8 cellular contexts compared by ENCODE assay signal in the genomic region with DNA sequence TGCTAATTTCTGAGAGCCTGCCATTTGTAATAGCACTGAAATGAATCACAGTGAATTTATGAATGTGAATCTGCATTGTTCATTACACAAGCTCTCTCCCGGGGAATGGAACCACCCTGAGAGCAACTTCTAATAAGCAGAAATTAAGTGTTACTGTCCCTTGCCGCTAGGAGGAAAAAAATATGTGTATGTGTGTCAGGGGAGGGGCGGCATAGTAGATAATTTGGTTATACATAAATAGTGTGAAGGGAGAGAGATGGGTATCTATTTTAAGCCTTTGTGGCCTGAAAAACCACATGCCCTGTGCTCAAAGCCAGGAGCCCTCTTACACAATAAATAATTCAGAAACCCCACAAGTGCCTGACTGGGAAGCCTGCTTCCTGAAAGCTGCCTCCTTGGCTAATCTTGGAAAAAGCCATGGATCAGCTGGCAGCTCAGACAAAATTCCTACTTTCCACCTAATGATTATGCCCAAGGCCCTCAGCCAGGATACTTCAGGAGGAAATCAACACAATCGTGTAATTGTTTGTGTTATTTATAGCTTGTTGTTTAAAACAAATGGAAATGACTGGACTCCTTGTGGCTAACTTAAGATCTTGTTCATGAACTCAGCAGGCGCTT.
DNase-seq lines count a peak whose midpoint lies in the region; ATAC-seq and TF ChIP-seq lines count a peak whose summit lies in the region.

No MANE protein-coding gene starts in this region.

- H3K9me1 ChIP-seq in IMR-90 (ENCODE audit: insufficient read depth, low read length) = no peaks in the 10 kb centered on the region

- no peak overlapping the region for H3K14ac ChIP-seq in IMR-90 (replicated peaks; ENCODE audit: low read depth, low read length)

- H3K4me1 ChIP-seq in IMR-90 (ENCODE audit: control insufficient read depth, insufficient read depth, low read length) (peaks cover 1% of the 10 kb centered on the region; the same call in 1 of the 2 replicates), mammary epithelial cell (ENCODE audit: insufficient read depth, low read length) (peaks cover 33% of the 10 kb centered on the region), psoas muscle (peaks cover 36% of the 10 kb centered on the region), endodermal cell (ENCODE audit: control insufficient read depth, insufficient read depth, low read length) (peaks cover 6% of the 10 kb centered on the region)

- H2BK120ac ChIP-seq in IMR-90 (ENCODE audit: low read depth, low read length) = peak overlapping the region; percentile 1; the same call in 1 of the 2 replicates

- H2AK9ac ChIP-seq in IMR-90 (replicated peaks; ENCODE audit: low read depth, low read length, poor library complexity) = no peak overlapping the region

- H3K4me2 ChIP-seq in IMR-90 (ENCODE audit: low read depth, low read length) (no peak overlapping the region; the same call in 1 of the 2 replicates), mammary epithelial cell (ENCODE audit: insufficient read depth, low read depth, low read length) (peak overlapping the region; percentile 20)

- BruUV-seq in IMR-90 (replicated peaks; lab: Mats Ljungman, UMichigan) (no TSS peak), mammary epithelial cell (replicated peaks; lab: Mats Ljungman, UMichigan) (no TSS peak)

- H2BK15ac ChIP-seq in IMR-90 (ENCODE audit: low read depth, low read length) = no peak overlapping the region

- no peak overlapping the region for H3K27ac Mint-ChIP-seq in endodermal cell

- POLR2A ChIA-PET in IMR-90 (lab: Charles Lee; ENCODE audit: unreplicated experiment) = no interaction called here

- in situ Hi-C loops in IMR-90 (cut with MboI; ENCODE audit: low sequenced_read_pairs) (no loop called here), mammary epithelial cell (cut with MboI; ENCODE audit: low sequenced_read_pairs in 2 of 2) (no loop called here)

- H3K36me3 ChIP-seq in IMR-90 (ENCODE audit: control insufficient read depth, insufficient read depth, low read length) = no peaks in the 10 kb centered on the region
- H3K36me3 ChIP-seq in mammary epithelial cell (ENCODE audit: insufficient read depth, low read length) = no peaks in the 10 kb centered on the region
- H3K36me3 ChIP-seq in psoas muscle (ENCODE audit: insufficient read depth in 1 of 2, low read depth in 1 of 2) = no peaks in the 10 kb centered on the region
- no peaks in the 10 kb centered on the region for H3K36me3 ChIP-seq in endodermal cell (ENCODE audit: control insufficient read depth, insufficient read depth, low read length)

- H3K4me3 Mint-ChIP-seq in endodermal cell = no peak overlapping the region

- no peak overlapping the region for H3K56ac ChIP-seq in IMR-90 (ENCODE audit: extremely low read depth, insufficient read depth, low read length)

- H2AK5ac ChIP-seq in IMR-90 (ENCODE audit: low read depth, low read length) = no peak overlapping the region

- peaks cover 35% of the 10 kb centered on the region for H3K27me3 Mint-ChIP-seq in endodermal cell (ENCODE audit: insufficient read depth)

- no peaks in the 10 kb centered on the region for H3K9me3 ChIP-seq in IMR-90 (ENCODE audit: control insufficient read depth, insufficient read depth, low read length)
- H3K9me3 ChIP-seq in mammary epithelial cell (replicated peaks; ENCODE audit: insufficient read depth, low read length) = no peaks in the 10 kb centered on the region
- H3K9me3 ChIP-seq in psoas muscle = no peaks in the 10 kb centered on the region
- H3K9me3 ChIP-seq in endodermal cell (ENCODE audit: control insufficient read depth, low read length) = no peaks in the 10 kb centered on the region

- TF ChIP-seq CTCF in IMR-90 (conservative IDR thresholded peaks at IDR 0.05; ENCODE audit: low read depth, low read length) (0 out of 2 replicates have a peak, but pooled peaks have one; percentile 4), mammary epithelial cell (conservative IDR thresholded peaks at IDR 0.05 in 1 of 2, IDR thresholded peaks at IDR 0.05 in 1 of 2; ENCODE audit: extremely low read depth in 1 of 2, insufficient read depth in 1 of 2, low read depth in 1 of 2, low read length in 2 of 2) (peak in 1 of 2 donors; percentile 25), psoas muscle (IDR thresholded peaks at IDR 0.05) (peak; percentile 18), endodermal cell (conservative IDR thresholded peaks at IDR 0.05) (no peak)

- H3K9me3 Mint-ChIP-seq in endodermal cell = peaks cover 11% of the 10 kb centered on the region

- no peak overlapping the region for H4K5ac ChIP-seq in IMR-90 (ENCODE audit: low read depth, low read length)

- H3K27ac ChIP-seq in IMR-90 (ENCODE audit: insufficient read depth, low read length) (no peak overlapping the region), mammary epithelial cell (ENCODE audit: insufficient read depth, low read depth, low read length) (peak overlapping the region; percentile 36), psoas muscle (peak overlapping the region; percentile 83), endodermal cell (ENCODE audit: low read depth, low read length) (no peak overlapping the region)

- dilution Hi-C loops in IMR-90 (cut with HindIII; ENCODE audit: low sequenced_read_pairs, unreplicated experiment) = no loop called here
- dilution Hi-C loops in mammary epithelial cell (cut with HindIII; ENCODE audit: low sequenced_read_pairs) = no loop called here

- peak overlapping the region; percentile 68; the same call in 1 of the 2 replicates for H3K18ac ChIP-seq in IMR-90 (ENCODE audit: low read depth, low read length)

- H3K4ac ChIP-seq in IMR-90 (ENCODE audit: low read depth, low read length) = no peak overlapping the region; the same call in 1 of the 2 replicates

- H3K4me3 ChIP-seq in IMR-90 (ENCODE audit: insufficient read depth, low read depth, low read length) (no peak overlapping the region), mammary epithelial cell (replicated peaks in 1 of 3; ENCODE audit: insufficient read depth in 1 of 3, low read depth in 2 of 3, low read length in 3 of 3) (no peak overlapping the region), psoas muscle (peak overlapping the region; percentile 20), endodermal cell (ENCODE audit: low read length) (no peak overlapping the region)

- H4K20me1 ChIP-seq in IMR-90 (ENCODE audit: insufficient read depth, low read length) (no peaks in the 10 kb centered on the region), mammary epithelial cell (ENCODE audit: insufficient read depth, low read length) (no peaks in the 10 kb centered on the region)

- intact Hi-C loops in IMR-90 (cut with micrococcal nuclease) (no loop called here), mammary epithelial cell (cut with micrococcal nuclease) (no loop called here), psoas muscle (cut with DNase I) (no loop called here)

- peaks cover 52% of the 10 kb centered on the region for H3K4me1 Mint-ChIP-seq in endodermal cell

- H2BK20ac ChIP-seq in IMR-90 (ENCODE audit: low read depth, low read length) = peak overlapping the region; percentile 24; the same call in 1 of the 2 replicates

- H3K27me3 ChIP-seq in IMR-90 (ENCODE audit: control insufficient read depth, insufficient read depth, low read length) = no peaks in the 10 kb centered on the region
- no peaks in the 10 kb centered on the region for H3K27me3 ChIP-seq in mammary epithelial cell (ENCODE audit: insufficient read depth, low read length)
- H3K27me3 ChIP-seq in psoas muscle (ENCODE audit: insufficient read depth in 3 of 3, low read length in 2 of 3) = no peaks in the 10 kb centered on the region
- H3K27me3 ChIP-seq in endodermal cell (ENCODE audit: control insufficient read depth, insufficient read depth, low read length, poor library complexity, severe bottlenecking) = peaks cover 40% of the 10 kb centered on the region

- H4K91ac ChIP-seq in IMR-90 (ENCODE audit: insufficient read depth, low read depth, low read length) = no peak overlapping the region

- ATAC-seq in GM18873 (IDR thresholded peaks at IDR 0.05; ENCODE audit: low FRiP score, unreplicated experiment) = peak; percentile 54
- peak; percentile 79 for ATAC-seq in IMR-90 (ENCODE audit: low read depth)
- ATAC-seq in psoas muscle = peak; percentile 82 to 91 (median 86)
- no peak for ATAC-seq in HG02840 (IDR thresholded peaks at IDR 0.05; ENCODE audit: low FRiP score, unreplicated experiment)

- no peak for TF ChIP-seq RAD21 in IMR-90 (IDR thresholded peaks at IDR 0.05; ENCODE audit: low read length)

- no peaks in the 10 kb centered on the region for H3K79me2 ChIP-seq in mammary epithelial cell (ENCODE audit: insufficient read depth, low read length)

- peaks cover 3% of the 10 kb centered on the region for H3K36me3 Mint-ChIP-seq in endodermal cell (ENCODE audit: low read depth)

- H3K23ac ChIP-seq in IMR-90 (ENCODE audit: low read depth, low read length) = no peak overlapping the region

- no CpG with 5 or more reads among the region's 5 CpGs for WGBS in IMR-90 (ENCODE audit: extremely low coverage in 2 of 2, insufficient read length in 1 of 2), 2 experiments
- 0% methylated on average over 5 of the region's 5 CpGs for WGBS in mammary epithelial cell (ENCODE audit: low coverage, missing lambda C conversion rate)
- 9 to 40% (median 18%) methylated on average over 5 of the region's 5 CpGs for WGBS in psoas muscle, 3 donors
- WGBS in endodermal cell (ENCODE audit: insufficient coverage in 1 of 2, insufficient read length in 1 of 2), 2 experiments = 88 to 92% methylated on average over 2 to 5 of the region's 5 CpGs

- TF ChIP-seq POLR2A in IMR-90 (IDR thresholded peaks at IDR 0.05; ENCODE audit: low read depth, low read length) = no peak

- H2AFZ ChIP-seq in IMR-90 (replicated peaks; ENCODE audit: low read length, poor library complexity) (peak overlapping the region; percentile 6), mammary epithelial cell (ENCODE audit: low read depth, low read length) (peak overlapping the region; percentile 75)

- no peaks in the 10 kb centered on the region for H3K79me1 ChIP-seq in IMR-90 (ENCODE audit: low read depth in 1 of 2, low read length in 2 of 2)

- CTCF ChIA-PET in IMR-90 (lab: Yijun Ruan, JAX) (interaction anchor here (0.6 to 1.2 kb wide), 4 partner anchors 11 to 28 kb away, joined by 3 read pairs; no protein-coding TSS in a partner anchor), mammary epithelial cell (lab: Charles Lee; ENCODE audit: low non-redundant PET) (no interaction called here)

- H3K9ac ChIP-seq in IMR-90 (ENCODE audit: low read depth, low read length) = no peak overlapping the region
- H3K9ac ChIP-seq in mammary epithelial cell (ENCODE audit: insufficient read depth, low read length) = no peak overlapping the region
- H3K9ac ChIP-seq in endodermal cell (ENCODE audit: extremely low read depth, low read length, poor library complexity, severe bottlenecking) = no peak overlapping the region

- peak overlapping the region in 1 of 2 experiments; percentile 62; a peak in 1 of 4 replicates for H4K8ac ChIP-seq in IMR-90 (ENCODE audit: low read depth in 2 of 2, low read length in 2 of 2)

- H2BK5ac ChIP-seq in IMR-90 (ENCODE audit: low read depth, low read length, poor library complexity, severe bottlenecking) = peak overlapping the region; percentile 39

- DNase-seq in IMR-90 = peak; percentile 78
- peak; percentile 69 for DNase-seq in mammary epithelial cell
- DNase-seq in psoas muscle = no peak
- DNase-seq in NCI-H1436 (lab: John Stamatoyannopoulos, UW) = no peak
- no peak for DNase-seq in stimulated activated CD4-positive, alpha-beta T cell treated with anti-CD3 and anti-CD28 coated beads, Interleukin-15, amount 100 ng/mL, for 24 hours
- no peak for DNase-seq in endodermal cell

Comparison
In these comparisons a context has a peak if more than half of its experiments do, and no peak if none do; other contexts are left out.
1. DNase-seq: peak in IMR-90 (single experiment) and mammary epithelial cell (single experiment); none in psoas muscle (0 of 2), NCI-H1436 (single experiment), stimulated activated CD4-positive, alpha-beta T cell treated with anti-CD3 and anti-CD28 coated beads, Interleukin-15, amount 100 ng/mL, for 24 hours (single experiment) and endodermal cell (single experiment).
2. H3K27ac ChIP-seq: peak in mammary epithelial cell (single experiment) and psoas muscle (single experiment); none in IMR-90 (single experiment) and endodermal cell (single experiment).